Comparison of ENCODE assay signal across 8 cellular contexts in genomic region chr16:22195695-22196558, GRCh38. TPM values are rescaled to one million over a fixed set of nuclear protein-coding genes. Genes with fewer than 3 reads are reported as not detected.
DNase-seq lines count a peak whose midpoint lies in the region; FAIRE-seq and TF ChIP-seq lines count a peak whose summit lies in the region.

No MANE protein-coding gene starts in this region.

- peaks cover 6% of the 10 kb centered on the region for H3K4me1 ChIP-seq in hepatocyte (ENCODE audit: insufficient read depth)
- H3K4me1 ChIP-seq in rectal smooth muscle tissue (ENCODE audit: control insufficient read depth, insufficient read depth, low read length): peaks cover 17% of the 10 kb centered on the region
- peaks cover 49% of the 10 kb centered on the region for H3K4me1 ChIP-seq in vagina

- peak overlapping the region; percentile 80 for H3K27ac Mint-ChIP-seq in HFFc6

- TF ChIP-seq CTCF in D721Med (IDR thresholded peaks at IDR 0.05; ENCODE audit: insufficient read depth, missing control alignments) (peak; percentile 80), HFFc6 (IDR thresholded peaks at IDR 0.05) (peak; percentile 89), astrocyte of the cerebellum (IDR thresholded peaks at IDR 0.05; ENCODE audit: low read depth, low read length, missing control alignments) (peak; percentile 88), hepatocyte (IDR thresholded peaks at IDR 0.05; ENCODE audit: poor library complexity) (peak; percentile 99), vagina (IDR thresholded peaks at IDR 0.05) (peak; percentile 88 to 100 (median 92))

- no peak for FAIRE-seq in D721Med (lab: Jason Lieb, UNC)

- in situ Hi-C loops in astrocyte of the cerebellum (cut with HindIII; ENCODE audit: low sequenced_read_pairs): loop anchor here (5.0 to 25.0 kb wide), 2 partner anchors 86 to 109 kb away; partner anchors contain the start of gene VWA3A

- intact Hi-C loops in vagina (cut with DNase I): loop anchor here (2.0 kb wide), 1 partner anchor 101 kb away; the partner anchor contains the start of gene POLR3E

- no peaks in the 10 kb centered on the region for H3K36me3 Mint-ChIP-seq in HFFc6 (ENCODE audit: low read depth)

- TF ChIP-seq POLR2A in vagina (IDR thresholded peaks at IDR 0.05): peak in 1 of 2 donors; percentile 14

- peak overlapping the region; percentile 45 for H3K9ac ChIP-seq in rectal smooth muscle tissue (ENCODE audit: low read length)

- no peaks in the 10 kb centered on the region for H3K9me2 ChIP-seq in hepatocyte (replicated peaks; ENCODE audit: insufficient read depth)

- H3K27me3 ChIP-seq in hepatocyte (no peaks in the 10 kb centered on the region), rectal smooth muscle tissue (ENCODE audit: control insufficient read depth, insufficient read depth, low read length) (no peaks in the 10 kb centered on the region), vagina (no peaks in the 10 kb centered on the region)

- DNase-seq in D721Med (ENCODE audit: insufficient read length, low spot score): no peak
- DNase-seq in HFFc6: peak; percentile 76
- DNase-seq in NCI-H2081 treated with DMSO at 0.1 percent for 48 hours (lab: John Stamatoyannopoulos, UW): peak; percentile 72
- peak; percentile 93 for DNase-seq in T1000 (lab: John Stamatoyannopoulos, UW)
- DNase-seq in astrocyte of the cerebellum (ENCODE audit: low read depth): peak; percentile 81
- peak; percentile 92 for DNase-seq in hepatocyte (ENCODE audit: low spot score)
- peak in 1 of 2 donors; percentile 96 for DNase-seq in vagina (ENCODE audit: extremely low spot score in 2 of 2)

- peak overlapping the region; percentile 89 for H3K4me3 Mint-ChIP-seq in HFFc6

- WGBS in hepatocyte (ENCODE audit: low lambda C conversion rate, missing lambda C conversion rate): 8% methylated on average over 39 of the region's 39 CpGs

- no peaks in the 10 kb centered on the region for H3K79me2 ChIP-seq in hepatocyte

- peak overlapping the region; percentile 76 for H3K4me2 ChIP-seq in hepatocyte

- H3K27me3 Mint-ChIP-seq in HFFc6 (ENCODE audit: insufficient read depth): peaks cover 2% of the 10 kb centered on the region

- H3K4me3 ChIP-seq in astrocyte of the cerebellum (ENCODE audit: low read depth, low read length) (peak overlapping the region; percentile 57), hepatocyte (peak overlapping the region; percentile 52), rectal smooth muscle tissue (ENCODE audit: low read length) (peak overlapping the region; percentile 92), vagina (peak overlapping the region; percentile 27 to 50)

- H3K27ac ChIP-seq in hepatocyte (peak overlapping the region; percentile 56), rectal smooth muscle tissue (ENCODE audit: low read depth, low read length) (peak overlapping the region; percentile 76), vagina (peak overlapping the region; percentile 90)

- peaks cover 53% of the 10 kb centered on the region for H3K4me1 Mint-ChIP-seq in HFFc6 (ENCODE audit: low read depth)

- no peaks in the 10 kb centered on the region for H3K36me3 ChIP-seq in hepatocyte (replicated peaks; ENCODE audit: insufficient read depth, low read depth)
- H3K36me3 ChIP-seq in rectal smooth muscle tissue (ENCODE audit: control insufficient read depth, insufficient read depth, low read length): no peaks in the 10 kb centered on the region
- H3K36me3 ChIP-seq in vagina: no peaks in the 10 kb centered on the region

- H3K9me3 Mint-ChIP-seq in HFFc6: no peaks in the 10 kb centered on the region; the same call in 1 of the 2 replicates

- H3K9me3 ChIP-seq in hepatocyte (ENCODE audit: low read depth) (no peaks in the 10 kb centered on the region), vagina (no peaks in the 10 kb centered on the region)

- H4K20me1 ChIP-seq in hepatocyte (ENCODE audit: insufficient read depth, poor library complexity, severe bottlenecking): no peaks in the 10 kb centered on the region

- H2AFZ ChIP-seq in hepatocyte: peak overlapping the region; percentile 63

RNA-seq across cellular contexts. Expression of gene EEF2K, which starts 10.2 kb away (rescaled TPM):
- 10 to 100 TPM; 21.5 to 26.6 (median 23.5) TPM for total RNA-seq in HFFc6 (2021; fragmentation: NEBNext Ultra II Directional; extraction: Animal tissue kit (Norgen Biotek cat#: 25700))
- total RNA-seq in hepatocyte: 11.0 and 15.1 TPM in 2 replicates
- 7.9 and 8.6 TPM in 2 replicates for polyA plus RNA-seq in hepatocyte
- 50.3 TPM for total RNA-seq in vagina

RNA-seq across cellular contexts. Expression of gene SDR42E2, which starts 33.6 kb away (rescaled TPM):
- not detected for total RNA-seq in HFFc6 (2021; fragmentation: NEBNext Ultra II Directional; extraction: Animal tissue kit (Norgen Biotek cat#: 25700))
- not detected in 2 replicates for total RNA-seq in hepatocyte
- not detected in 2 replicates for polyA plus RNA-seq in hepatocyte
- not detected for total RNA-seq in vagina

Comparison
In these comparisons a context has a peak if more than half of its experiments do, and no peak if none do; other contexts are left out.
1. H3K4me3 ChIP-seq: peak in every context shown above with its lines; median percentile 92 in rectal smooth muscle tissue; 57 in astrocyte of the cerebellum; 52 in hepatocyte; 38 in vagina.